1 cellular context compared by ENCODE assay signal in genomic region chr9:33293782-33294181, GRCh38.
TF ChIP-seq lines count a peak whose summit lies in the region.

No MANE protein-coding gene starts in this region.

TF ChIP-seq in HepG2, 621 proteins besides CTCF, POLR2A, EP300 and RAD21 (continued from another document):
- TF ChIP-seq ZBTB44 (CRISPR knock-in tag; IDR thresholded peaks at IDR 0.05), result no peak
